Comparison of ENCODE assay signal across 1 cellular context in the genomic region with DNA sequence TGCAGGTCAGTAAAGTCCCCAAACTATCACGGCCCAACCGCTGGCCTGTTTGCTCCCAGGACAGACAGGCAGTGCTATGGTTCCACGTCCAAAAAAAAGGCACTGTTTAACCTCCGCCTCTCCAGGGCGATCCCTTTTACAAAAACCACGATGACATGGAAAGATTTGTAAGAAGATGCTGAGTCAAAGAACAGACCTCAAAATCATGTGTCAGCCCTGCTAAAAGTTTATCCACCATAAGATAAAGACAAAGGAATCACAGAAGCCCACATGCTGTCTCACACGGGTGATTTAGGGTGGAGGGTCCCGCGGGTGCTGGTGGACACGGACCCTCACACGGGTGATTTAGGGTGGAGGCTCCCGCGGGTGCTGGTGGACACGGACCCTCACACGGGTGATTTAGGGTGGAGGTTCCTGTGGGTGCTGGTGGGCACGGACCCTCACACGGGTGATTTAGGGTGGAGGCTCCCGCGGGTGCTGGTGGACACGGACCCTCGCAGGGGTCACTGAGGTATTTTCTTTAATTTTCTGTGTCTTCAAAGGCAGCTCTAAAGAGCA.
TF ChIP-seq lines count a peak whose summit lies in the region.

No MANE protein-coding gene starts in this region.

TF ChIP-seq in GM23338, 12 proteins besides CTCF, POLR2A, EP300 and RAD21:
- no peak for TF ChIP-seq ZNF462 (CRISPR knock-in tag; IDR thresholded peaks at IDR 0.05)
- TF ChIP-seq POLR2AphosphoS5 (IDR thresholded peaks at IDR 0.05; ENCODE audit: low read depth): no peak
- TF ChIP-seq, protein P1, sequence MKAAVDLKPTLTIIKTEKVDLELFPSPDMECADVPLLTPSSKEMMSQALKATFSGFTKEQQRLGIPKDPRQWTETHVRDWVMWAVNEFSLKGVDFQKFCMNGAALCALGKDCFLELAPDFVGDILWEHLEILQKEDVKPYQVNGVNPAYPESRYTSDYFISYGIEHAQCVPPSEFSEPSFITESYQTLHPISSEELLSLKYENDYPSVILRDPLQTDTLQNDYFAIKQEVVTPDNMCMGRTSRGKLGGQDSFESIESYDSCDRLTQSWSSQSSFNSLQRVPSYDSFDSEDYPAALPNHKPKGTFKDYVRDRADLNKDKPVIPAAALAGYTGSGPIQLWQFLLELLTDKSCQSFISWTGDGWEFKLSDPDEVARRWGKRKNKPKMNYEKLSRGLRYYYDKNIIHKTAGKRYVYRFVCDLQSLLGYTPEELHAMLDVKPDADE (IDR thresholded peaks at IDR 0.05): no peak
- TF ChIP-seq EZH2phosphoT487 (IDR thresholded peaks at IDR 0.05; ENCODE audit: unreplicated experiment): no peak
TF ChIP-seq in GM23338: peak in this region for 0.
